ENCODE assay signal across 19 cellular contexts in the genomic region with DNA sequence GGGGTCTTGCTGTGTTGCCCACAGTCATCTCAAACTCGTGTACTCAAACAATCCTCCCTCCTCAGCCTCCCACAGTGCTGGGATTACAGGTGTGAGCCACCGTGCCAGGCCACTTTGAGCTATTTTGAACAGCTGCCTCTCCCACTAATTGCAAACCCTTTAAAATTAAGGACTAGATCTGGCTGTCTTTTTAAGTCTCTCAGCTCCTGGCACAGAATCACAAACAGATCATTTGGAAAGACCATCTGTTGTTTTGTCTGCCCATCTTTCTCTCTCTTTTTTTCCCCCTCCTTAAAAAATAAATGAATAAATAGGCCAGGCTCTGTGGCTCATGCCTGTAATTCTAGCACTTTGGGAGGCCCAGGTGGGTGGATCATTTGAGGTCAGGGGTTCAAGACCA. TPM values are rescaled to one million over a fixed set of nuclear protein-coding genes. Genes with fewer than 3 reads are reported as not detected.
DNase-seq lines count a peak whose midpoint lies in the region; ATAC-seq and TF ChIP-seq lines count a peak whose summit lies in the region.
"Had no signal": no experiment of that assay in that cellular context is flagged by ENCODE, and none has a peak within 500 bp of the region (broad histone marks: within the 10 kb centered on the region; RNA-seq: fewer than 3 reads in every experiment).

No MANE protein-coding gene starts in this region.

- H2BK5ac ChIP-seq in IMR-90 (ENCODE audit: low read depth, low read length, poor library complexity, severe bottlenecking): peak overlapping the region; percentile 15

- peaks cover 21% of the 10 kb centered on the region for H3K36me3 ChIP-seq in IMR-90 (ENCODE audit: control insufficient read depth, insufficient read depth, low read length)
- peaks cover under 1 to 18% (median 13%) of the 10 kb centered on the region in 4 donors for H3K36me3 ChIP-seq in stomach

- in situ Hi-C loops in IMR-90 (cut with MboI; ENCODE audit: low sequenced_read_pairs): no loop called here

- no TSS peak for BruUV-seq in IMR-90 (replicated peaks; lab: Mats Ljungman, UMichigan)

- peaks cover 4% of the 10 kb centered on the region for H3K27me3 Mint-ChIP-seq in glutamatergic neuron (ENCODE audit: unreplicated experiment)
- H3K27me3 Mint-ChIP-seq: activated naive CD8-positive, alpha-beta T cell treated with anti-CD3 and anti-CD28 coated beads, Interleukin-2, amount 50 U/mL, for 24 hours; type B pancreatic cell had no signal

- no peak for DNase-seq in IMR-90
- DNase-seq in NCI-H82 (lab: John Stamatoyannopoulos, UW): peak; percentile 91
- DNase-seq in fibroblast of villous mesenchyme (ENCODE audit: low read depth): peak; percentile 23
- DNase-seq in stomach: no peak
- no peak for DNase-seq in glutamatergic neuron
- DNase-seq in T-helper 2 cell: no peak
- DNase-seq: activated CD4-positive, alpha-beta T cell treated with anti-CD3 and anti-CD28 coated beads for 36 hours; activated naive CD8-positive, alpha-beta T cell treated with anti-CD3 and anti-CD28 coated beads, Interleukin-2, amount 50 U/mL, for 24 hours; CD8-positive, alpha-beta memory T cell; erythroblast; NCI-H1436; NCI-H345; retina; SHP77 treated with DMSO at 0.1 percent for 48 hours; stimulated activated naive B cell treated with anti-CD40 and anti-IgM and Interleukin-4, amounts not matched to agents 10 μg/mL and 1 μg/mL and 100 μg/mL, for 72 hours had no signal

- no peak for TF ChIP-seq EP300 in stomach (IDR thresholded peaks at IDR 0.05)

- peaks cover 21 to 60% of the 10 kb centered on the region in 2 experiments for H3K79me1 ChIP-seq in IMR-90 (ENCODE audit: low read depth in 1 of 2, low read length in 2 of 2)

- no peak overlapping the region for H4K8ac ChIP-seq in IMR-90 (ENCODE audit: low read depth in 2 of 2, low read length in 2 of 2)

- no peak overlapping the region for H2BK20ac ChIP-seq in IMR-90 (ENCODE audit: low read depth, low read length)

- no peak overlapping the region for H2BK15ac ChIP-seq in IMR-90 (ENCODE audit: low read depth, low read length)

- H3K9ac ChIP-seq in IMR-90 (ENCODE audit: low read depth, low read length): no peak overlapping the region

- CTCF ChIA-PET in IMR-90 (lab: Yijun Ruan, JAX): interaction anchor here (0.7 to 1.2 kb wide), 2 partner anchors 25 to 77 kb away, joined by 4 read pairs; no protein-coding TSS in a partner anchor

- H3K27me3 ChIP-seq in IMR-90 (ENCODE audit: control insufficient read depth, insufficient read depth, low read length): no peaks in the 10 kb centered on the region
- H3K27me3 ChIP-seq in stomach: no peaks in the 10 kb centered on the region

- no peak overlapping the region for H3K4me3 ChIP-seq in IMR-90 (ENCODE audit: insufficient read depth, low read depth, low read length)
- H3K4me3 ChIP-seq in fibroblast of villous mesenchyme (ENCODE audit: low read depth, low read length): no peak overlapping the region
- H3K4me3 ChIP-seq in stomach: no peak overlapping the region

- 38% methylated on average over 2 of the region's 2 CpGs; no CpG with 5 or more reads in 1 of the 2 experiments for WGBS in IMR-90 (ENCODE audit: extremely low coverage in 2 of 2, insufficient read length in 1 of 2), 2 experiments
- 68 to 74% (median 71%) methylated on average over 2 of the region's 2 CpGs for WGBS in stomach, 5 donors

- peaks cover 4% of the 10 kb centered on the region for H3K9me3 Mint-ChIP-seq in glutamatergic neuron (ENCODE audit: unreplicated experiment)
- H3K9me3 Mint-ChIP-seq: activated naive CD8-positive, alpha-beta T cell treated with anti-CD3 and anti-CD28 coated beads, Interleukin-2, amount 50 U/mL, for 24 hours; CD8-positive, alpha-beta memory T cell; stimulated activated naive B cell treated with anti-CD40 and anti-IgM and Interleukin-4, amounts not matched to agents 10 μg/mL and 1 μg/mL and 100 μg/mL, for 72 hours; type B pancreatic cell had no signal

- H3K9me3 ChIP-seq in IMR-90 (ENCODE audit: control insufficient read depth, insufficient read depth, low read length) (no peaks in the 10 kb centered on the region), stomach (no peaks in the 10 kb centered on the region)

- H3K18ac ChIP-seq in IMR-90 (ENCODE audit: low read depth, low read length): no peak overlapping the region

- H3K36me3 Mint-ChIP-seq in glutamatergic neuron (ENCODE audit: unreplicated experiment): no peaks in the 10 kb centered on the region
- H3K36me3 Mint-ChIP-seq: CD8-positive, alpha-beta memory T cell; stimulated activated naive B cell treated with anti-CD40 and anti-IgM and Interleukin-4, amounts not matched to agents 10 μg/mL and 1 μg/mL and 100 μg/mL, for 72 hours had no signal

- no peak overlapping the region for H4K5ac ChIP-seq in IMR-90 (ENCODE audit: low read depth, low read length)

- TF ChIP-seq POLR2A in IMR-90 (IDR thresholded peaks at IDR 0.05; ENCODE audit: low read depth, low read length): no peak
- TF ChIP-seq POLR2A in stomach (IDR thresholded peaks at IDR 0.05): no peak

- TF ChIP-seq RAD21 in IMR-90 (IDR thresholded peaks at IDR 0.05; ENCODE audit: low read length): no peak

- intact Hi-C loops in IMR-90 (cut with micrococcal nuclease) (loop anchor here (1.0 kb wide), 1 partner anchor 77 kb away; no protein-coding TSS in a partner anchor), stomach (cut with DNase I; ENCODE audit: low total_unique reads) (no loop called here)

- H3K9me1 ChIP-seq in IMR-90 (ENCODE audit: insufficient read depth, low read length): peaks cover 10% of the 10 kb centered on the region

- H3K4me1 Mint-ChIP-seq in glutamatergic neuron (ENCODE audit: low read depth, unreplicated experiment): peaks cover 7% of the 10 kb centered on the region

- H3K14ac ChIP-seq in IMR-90 (replicated peaks; ENCODE audit: low read depth, low read length): 0 out of 2 replicates have a peak overlapping the region, but pooled peaks have one; percentile 7

- H2AK9ac ChIP-seq in IMR-90 (replicated peaks; ENCODE audit: low read depth, low read length, poor library complexity): no peak overlapping the region

- TF ChIP-seq CTCF in IMR-90 (conservative IDR thresholded peaks at IDR 0.05; ENCODE audit: low read depth, low read length): no peak
- no peak for TF ChIP-seq CTCF in fibroblast of villous mesenchyme (IDR thresholded peaks at IDR 0.05; ENCODE audit: insufficient read depth, low read depth, low read length)
- no peak for TF ChIP-seq CTCF in stomach (IDR thresholded peaks at IDR 0.05)
- TF ChIP-seq CTCF in glutamatergic neuron (IDR thresholded peaks at IDR 0.05; ENCODE audit: partially characterized antibody, unreplicated experiment): no peak

- no peak overlapping the region for H3K4me2 ChIP-seq in IMR-90 (ENCODE audit: low read depth, low read length)

- peaks cover 57% of the 10 kb centered on the region for H4K20me1 ChIP-seq in IMR-90 (ENCODE audit: insufficient read depth, low read length)

- ATAC-seq in IMR-90 (ENCODE audit: low read depth) (no peak), GM18511 (IDR thresholded peaks at IDR 0.05; ENCODE audit: unreplicated experiment) (no peak), GM21526 (IDR thresholded peaks at IDR 0.05; ENCODE audit: low FRiP score, unreplicated experiment) (no peak)
- ATAC-seq: activated CD4-positive, alpha-beta T cell treated with anti-CD3 and anti-CD28 coated beads for 36 hours; activated naive CD8-positive, alpha-beta T cell treated with anti-CD3 and anti-CD28 coated beads, Interleukin-2, amount 50 U/mL, for 24 hours; stimulated activated naive B cell treated with anti-CD40 and anti-IgM and Interleukin-4, amounts not matched to agents 10 μg/mL and 1 μg/mL and 100 μg/mL, for 72 hours had no signal

- no peak overlapping the region for H2AFZ ChIP-seq in IMR-90 (replicated peaks; ENCODE audit: low read length, poor library complexity)

- dilution Hi-C loops in IMR-90 (cut with HindIII; ENCODE audit: low sequenced_read_pairs, unreplicated experiment): no loop called here

- H3K56ac ChIP-seq in IMR-90 (ENCODE audit: extremely low read depth, insufficient read depth, low read length): no peak overlapping the region

- no peak overlapping the region for H3K4ac ChIP-seq in IMR-90 (ENCODE audit: low read depth, low read length)

- POLR2A ChIA-PET in IMR-90 (lab: Charles Lee; ENCODE audit: unreplicated experiment): interaction anchor here (0.6 kb wide), 1 partner anchor 78 kb away, joined by 7 read pairs; no protein-coding TSS in a partner anchor

- peak overlapping the region; percentile 35; the same call in 1 of the 2 replicates for H3K27ac ChIP-seq in IMR-90 (ENCODE audit: insufficient read depth, low read length)
- H3K27ac ChIP-seq in stomach: peak overlapping the region in 3 of 5 donors; percentile 48 to 64 (median 50)

- no peak overlapping the region for H3K23ac ChIP-seq in IMR-90 (ENCODE audit: low read depth, low read length)

- H4K91ac ChIP-seq in IMR-90 (ENCODE audit: insufficient read depth, low read depth, low read length): no peak overlapping the region

- no peak overlapping the region for H3K27ac Mint-ChIP-seq in glutamatergic neuron (ENCODE audit: unreplicated experiment)
- H3K27ac Mint-ChIP-seq: activated naive CD8-positive, alpha-beta T cell treated with anti-CD3 and anti-CD28 coated beads, Interleukin-2, amount 50 U/mL, for 24 hours; type B pancreatic cell had no signal

- no peak overlapping the region for H2AK5ac ChIP-seq in IMR-90 (ENCODE audit: low read depth, low read length)

- H3K4me1 ChIP-seq in IMR-90 (ENCODE audit: control insufficient read depth, insufficient read depth, low read length) (peaks cover 19% of the 10 kb centered on the region), stomach (peaks cover 9 to 58% (median 18%) of the 10 kb centered on the region in 4 donors)

- H3K4me3 Mint-ChIP-seq in glutamatergic neuron (ENCODE audit: unreplicated experiment): no peak overlapping the region
- H3K4me3 Mint-ChIP-seq: activated CD4-positive, alpha-beta T cell treated with anti-CD3 and anti-CD28 coated beads for 36 hours; activated naive CD8-positive, alpha-beta T cell treated with anti-CD3 and anti-CD28 coated beads, Interleukin-2, amount 50 U/mL, for 24 hours; neural crest cell; stimulated activated naive B cell treated with anti-CD40 and anti-IgM and Interleukin-4, amounts not matched to agents 10 μg/mL and 1 μg/mL and 100 μg/mL, for 72 hours; type B pancreatic cell had no signal

- no peak overlapping the region for H2BK120ac ChIP-seq in IMR-90 (ENCODE audit: low read depth, low read length)

RNA-seq across cellular contexts. Expression of a gene that starts 10.9 kb away (rescaled TPM):
- total RNA-seq in IMR-90 (2012; rRNA removed): 61.9 and 66.3 TPM in 2 replicates
- polyA plus RNA-seq in IMR-90 (2012; rRNA removed): 47.2 and 48.0 TPM in 2 replicates
- polyA plus RNA-seq in IMR-90 (2012; cell fraction: cytosol; rRNA removed): 28.3 and 33.2 TPM in 2 replicates
- polyA plus RNA-seq in IMR-90 (2012; cell fraction: nucleus; rRNA removed; ENCODE audit: low replicate concordance): 56.6 and 109 TPM in 2 replicates
- total RNA-seq in fibroblast of villous mesenchyme: 113 and 180 TPM in 2 replicates
- total RNA-seq in stomach: 100 to 1,000 TPM in 4 of 5 donors, 10 to 100 TPM in 1; 70.4 to 207 (median 159) TPM
- polyA plus RNA-seq in stomach: 10 to 100 TPM; 31.3 to 46.6 (median 42.3) TPM
- 68.0 TPM for total RNA-seq in glutamatergic neuron (ENCODE audit: unreplicated experiment)

RNA-seq across cellular contexts. Expression of a gene that starts 23.9 kb away (rescaled TPM):
- total RNA-seq in IMR-90 (2012; rRNA removed) (556 and 644 TPM in 2 replicates), fibroblast of villous mesenchyme (988 and 1,007 TPM in 2 replicates), stomach (100 to 1,000 TPM in 3 of 5 donors, 10 to 100 TPM in 2; 75.2 to 244 (median 162) TPM), glutamatergic neuron (ENCODE audit: unreplicated experiment) (0.32 TPM)
- polyA plus RNA-seq in IMR-90 (2012; rRNA removed) (491 and 533 TPM in 2 replicates), stomach (100 to 1,000 TPM in 1 of 3 donors, 10 to 100 TPM in 2; 61.2 to 104 (median 94.2) TPM)
- polyA plus RNA-seq in IMR-90 (2012; cell fraction: cytosol; rRNA removed): 401 and 422 TPM in 2 replicates
- polyA plus RNA-seq in IMR-90 (2012; cell fraction: nucleus; rRNA removed; ENCODE audit: low replicate concordance): 174 and 195 TPM in 2 replicates
- polyA plus RNA-seq: CD8-positive, alpha-beta memory T cell had no signal

RNA-seq across cellular contexts. Expression of a gene that starts 59.6 kb away (rescaled TPM):
- total RNA-seq in IMR-90 (2012; rRNA removed) (18.8 and 23.6 TPM in 2 replicates), fibroblast of villous mesenchyme (66.4 and 82.5 TPM in 2 replicates), stomach (100 to 1,000 TPM in 3 of 5 donors, 10 to 100 TPM in 2; 61.7 to 435 (median 123) TPM), glutamatergic neuron (ENCODE audit: unreplicated experiment) (253 TPM)
- polyA plus RNA-seq in IMR-90 (2012; rRNA removed) (34.0 and 36.2 TPM in 2 replicates), stomach (10 to 100 TPM; 13.1 to 24.5 (median 13.2) TPM)
- polyA plus RNA-seq in IMR-90 (2012; cell fraction: cytosol; rRNA removed): 24.2 and 40.8 TPM in 2 replicates
- 174 and 188 TPM in 2 replicates for polyA plus RNA-seq in IMR-90 (2012; cell fraction: nucleus; rRNA removed; ENCODE audit: low replicate concordance)

Comparison
In these comparisons a context has a peak if more than half of its experiments do, and no peak if none do; other contexts are left out.
1. DNase-seq: peak in NCI-H82 (single experiment) and fibroblast of villous mesenchyme (single experiment); none in IMR-90 (single experiment), stomach (single experiment), glutamatergic neuron (single experiment) and T-helper 2 cell (0 of 5).
2. RNA of a gene that starts 23.9 kb away (total RNA-seq): 988 to 1,007 TPM in fibroblast of villous mesenchyme, 556 to 644 TPM in IMR-90 and 75.2 to 244 TPM in stomach; 0.32 TPM in glutamatergic neuron (single experiment); every median in the first group is over 10 times any median in the second.